ENCODE assay signal across 1 cellular context in the genomic region with DNA sequence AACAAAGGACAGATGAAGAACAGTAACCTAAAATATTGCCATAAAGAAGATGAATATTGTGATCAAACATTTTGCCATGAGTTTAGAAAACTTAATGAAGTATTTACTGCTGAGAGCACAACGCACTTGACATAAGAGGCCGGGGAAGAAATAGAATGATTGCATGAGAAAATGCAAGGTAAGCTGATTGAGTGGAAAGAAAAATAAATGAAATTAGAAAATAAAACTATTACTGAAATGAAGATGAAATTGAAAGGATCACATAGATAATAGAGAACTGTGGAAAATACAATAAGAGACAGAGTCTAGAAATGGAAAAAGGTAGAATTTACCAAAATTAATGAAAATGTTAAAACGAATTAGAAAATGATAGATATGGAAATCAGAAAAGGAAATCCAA.
A peak's percentile ranks its signal among the peaks of the same experiment; 100 is the strongest.
TF ChIP-seq lines count a peak whose summit lies in the region.

No MANE protein-coding gene starts in this region.

TF ChIP-seq in A549, 52 proteins besides CTCF, POLR2A, EP300 and RAD21:
- TF ChIP-seq MAFK (IDR thresholded peaks at IDR 0.05; ENCODE audit: partially characterized antibody) = peak; percentile 57
- TF ChIP-seq CEBPB (IDR thresholded peaks at IDR 0.05) = no peak
- TF ChIP-seq KDM5A (IDR thresholded peaks at IDR 0.05) = no peak
- no peak for TF ChIP-seq TFCP2L1 (CRISPR knock-in tag; IDR thresholded peaks at IDR 0.05)
